Comparison of ENCODE assay signal across 2 cellular contexts in the genomic region with DNA sequence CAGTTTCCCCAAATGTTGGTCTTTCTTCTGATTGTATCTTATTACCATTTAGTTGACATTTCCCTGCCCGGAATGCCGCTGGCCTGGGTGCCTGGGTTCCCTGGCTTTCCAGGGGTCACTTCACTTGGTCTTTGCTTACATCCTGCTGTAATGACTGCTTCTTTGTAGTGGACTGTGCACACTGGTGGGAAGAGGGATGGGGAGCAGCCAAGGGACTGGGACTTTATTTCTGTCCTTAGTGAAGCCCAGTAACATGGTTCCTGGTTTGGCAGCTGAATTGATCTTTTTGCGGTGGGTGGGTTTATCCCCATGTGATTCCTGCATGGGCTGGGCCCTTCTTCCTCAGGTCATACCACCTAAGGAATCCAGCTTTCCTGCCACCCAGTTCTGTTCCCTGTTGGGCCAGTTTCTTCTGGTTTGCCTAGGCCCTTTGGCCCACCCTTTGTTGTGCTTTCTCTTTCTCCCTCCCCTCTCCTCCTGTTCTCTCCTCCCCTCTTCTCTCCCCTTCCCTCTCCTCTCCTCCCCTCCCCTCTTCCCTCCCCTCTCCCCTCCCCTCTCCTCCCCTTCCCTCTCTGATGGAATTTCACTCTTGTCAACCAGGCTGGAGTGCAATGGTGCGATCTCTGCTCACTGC.
A peak's percentile ranks its signal among the peaks of the same experiment; 100 is the strongest.
TF ChIP-seq lines count a peak whose summit lies in the region.

No MANE protein-coding gene starts in this region.

TF ChIP-seq in GM23338, 12 proteins besides CTCF, POLR2A, EP300 and RAD21 (continues in another document):
- TF ChIP-seq, protein P1, sequence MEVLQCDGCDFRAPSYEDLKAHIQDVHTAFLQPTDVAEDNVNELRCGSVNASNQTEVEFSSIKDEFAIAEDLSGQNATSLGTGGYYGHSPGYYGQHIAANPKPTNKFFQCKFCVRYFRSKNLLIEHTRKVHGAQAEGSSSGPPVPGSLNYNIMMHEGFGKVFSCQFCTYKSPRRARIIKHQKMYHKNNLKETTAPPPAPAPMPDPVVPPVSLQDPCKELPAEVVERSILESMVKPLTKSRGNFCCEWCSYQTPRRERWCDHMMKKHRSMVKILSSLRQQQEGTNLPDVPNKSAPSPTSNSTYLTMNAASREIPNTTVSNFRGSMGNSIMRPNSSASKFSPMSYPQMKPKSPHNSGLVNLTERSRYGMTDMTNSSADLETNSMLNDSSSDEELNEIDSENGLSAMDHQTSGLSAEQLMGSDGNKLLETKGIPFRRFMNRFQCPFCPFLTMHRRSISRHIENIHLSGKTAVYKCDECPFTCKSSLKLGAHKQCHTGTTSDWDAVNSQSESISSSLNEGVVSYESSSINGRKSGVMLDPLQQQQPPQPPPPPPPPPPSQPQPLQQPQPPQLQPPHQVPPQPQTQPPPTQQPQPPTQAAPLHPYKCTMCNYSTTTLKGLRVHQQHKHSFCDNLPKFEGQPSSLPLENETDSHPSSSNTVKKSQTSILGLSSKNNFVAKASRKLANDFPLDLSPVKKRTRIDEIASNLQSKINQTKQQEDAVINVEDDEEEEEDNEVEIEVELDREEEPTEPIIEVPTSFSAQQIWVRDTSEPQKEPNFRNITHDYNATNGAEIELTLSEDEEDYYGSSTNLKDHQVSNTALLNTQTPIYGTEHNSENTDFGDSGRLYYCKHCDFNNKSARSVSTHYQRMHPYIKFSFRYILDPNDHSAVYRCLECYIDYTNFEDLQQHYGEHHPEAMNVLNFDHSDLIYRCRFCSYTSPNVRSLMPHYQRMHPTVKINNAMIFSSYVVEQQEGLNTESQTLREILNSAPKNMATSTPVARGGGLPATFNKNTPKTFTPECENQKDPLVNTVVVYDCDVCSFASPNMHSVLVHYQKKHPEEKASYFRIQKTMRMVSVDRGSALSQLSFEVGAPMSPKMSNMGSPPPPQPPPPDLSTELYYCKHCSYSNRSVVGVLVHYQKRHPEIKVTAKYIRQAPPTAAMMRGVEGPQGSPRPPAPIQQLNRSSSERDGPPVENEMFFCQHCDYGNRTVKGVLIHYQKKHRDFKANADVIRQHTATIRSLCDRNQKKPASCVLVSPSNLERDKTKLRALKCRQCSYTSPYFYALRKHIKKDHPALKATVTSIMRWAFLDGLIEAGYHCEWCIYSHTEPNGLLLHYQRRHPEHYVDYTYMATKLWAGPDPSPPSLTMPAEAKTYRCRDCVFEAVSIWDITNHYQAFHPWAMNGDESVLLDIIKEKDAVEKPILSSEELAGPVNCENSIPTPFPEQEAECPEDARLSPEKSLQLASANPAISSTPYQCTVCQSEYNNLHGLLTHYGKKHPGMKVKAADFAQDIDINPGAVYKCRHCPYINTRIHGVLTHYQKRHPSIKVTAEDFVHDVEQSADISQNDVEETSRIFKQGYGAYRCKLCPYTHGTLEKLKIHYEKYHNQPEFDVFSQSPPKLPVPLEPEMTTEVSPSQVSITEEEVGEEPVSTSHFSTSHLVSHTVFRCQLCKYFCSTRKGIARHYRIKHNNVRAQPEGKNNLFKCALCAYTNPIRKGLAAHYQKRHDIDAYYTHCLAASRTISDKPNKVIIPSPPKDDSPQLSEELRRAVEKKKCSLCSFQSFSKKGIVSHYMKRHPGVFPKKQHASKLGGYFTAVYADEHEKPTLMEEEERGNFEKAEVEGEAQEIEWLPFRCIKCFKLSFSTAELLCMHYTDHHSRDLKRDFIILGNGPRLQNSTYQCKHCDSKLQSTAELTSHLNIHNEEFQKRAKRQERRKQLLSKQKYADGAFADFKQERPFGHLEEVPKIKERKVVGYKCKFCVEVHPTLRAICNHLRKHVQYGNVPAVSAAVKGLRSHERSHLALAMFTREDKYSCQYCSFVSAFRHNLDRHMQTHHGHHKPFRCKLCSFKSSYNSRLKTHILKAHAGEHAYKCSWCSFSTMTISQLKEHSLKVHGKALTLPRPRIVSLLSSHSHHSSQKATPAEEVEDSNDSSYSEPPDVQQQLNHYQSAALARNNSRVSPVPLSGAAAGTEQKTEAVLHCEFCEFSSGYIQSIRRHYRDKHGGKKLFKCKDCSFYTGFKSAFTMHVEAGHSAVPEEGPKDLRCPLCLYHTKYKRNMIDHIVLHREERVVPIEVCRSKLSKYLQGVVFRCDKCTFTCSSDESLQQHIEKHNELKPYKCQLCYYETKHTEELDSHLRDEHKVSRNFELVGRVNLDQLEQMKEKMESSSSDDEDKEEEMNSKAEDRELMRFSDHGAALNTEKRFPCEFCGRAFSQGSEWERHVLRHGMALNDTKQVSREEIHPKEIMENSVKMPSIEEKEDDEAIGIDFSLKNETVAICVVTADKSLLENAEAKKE (CRISPR knock-in tag; IDR thresholded peaks at IDR 0.05): no peak
- TF ChIP-seq EZH2phosphoT487 (IDR thresholded peaks at IDR 0.05; ENCODE audit: unreplicated experiment): no peak
- TF ChIP-seq POLR2AphosphoS5 (IDR thresholded peaks at IDR 0.05; ENCODE audit: low read depth): no peak; the same call in 1 of the 2 replicates
- no peak for TF ChIP-seq ZNF331 (CRISPR knock-in tag; IDR thresholded peaks at IDR 0.05; ENCODE audit: low read depth)
- TF ChIP-seq ZNF114 (CRISPR knock-in tag; IDR thresholded peaks at IDR 0.05): no peak
- no peak for TF ChIP-seq CREB1 (CRISPR knock-in tag; IDR thresholded peaks at IDR 0.05; ENCODE audit: low read depth)
- TF ChIP-seq NANOG (IDR thresholded peaks at IDR 0.05; ENCODE audit: borderline replicate concordance): no peak
- TF ChIP-seq, protein P2, sequence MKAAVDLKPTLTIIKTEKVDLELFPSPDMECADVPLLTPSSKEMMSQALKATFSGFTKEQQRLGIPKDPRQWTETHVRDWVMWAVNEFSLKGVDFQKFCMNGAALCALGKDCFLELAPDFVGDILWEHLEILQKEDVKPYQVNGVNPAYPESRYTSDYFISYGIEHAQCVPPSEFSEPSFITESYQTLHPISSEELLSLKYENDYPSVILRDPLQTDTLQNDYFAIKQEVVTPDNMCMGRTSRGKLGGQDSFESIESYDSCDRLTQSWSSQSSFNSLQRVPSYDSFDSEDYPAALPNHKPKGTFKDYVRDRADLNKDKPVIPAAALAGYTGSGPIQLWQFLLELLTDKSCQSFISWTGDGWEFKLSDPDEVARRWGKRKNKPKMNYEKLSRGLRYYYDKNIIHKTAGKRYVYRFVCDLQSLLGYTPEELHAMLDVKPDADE (IDR thresholded peaks at IDR 0.05): no peak
- no peak for TF ChIP-seq STAT1 (IDR thresholded peaks at IDR 0.05; ENCODE audit: unreplicated experiment)
- TF ChIP-seq EZH2 (IDR thresholded peaks at IDR 0.05; ENCODE audit: low read depth, unreplicated experiment): no peak
- TF ChIP-seq JUNB (IDR thresholded peaks at IDR 0.05; ENCODE audit: unreplicated experiment): no peak

TF ChIP-seq in H1, 55 proteins besides CTCF, POLR2A, EP300 and RAD21:
- TF ChIP-seq SIN3A (conservative IDR thresholded peaks at IDR 0.05 in 1 of 2, IDR thresholded peaks at IDR 0.05 in 1 of 2; ENCODE audit: low read depth in 1 of 2, low read length in 2 of 2) (0 out of 4 replicates have a peak, but pooled peaks of 1 of the 2 experiments have one; percentile 35), EGR1 (IDR thresholded peaks at IDR 0.05; ENCODE audit: borderline replicate concordance, low read depth, low read length) (peak; percentile 70; the same call in 1 of the 2 replicates)
- TF ChIP-seq, protein P3, sequence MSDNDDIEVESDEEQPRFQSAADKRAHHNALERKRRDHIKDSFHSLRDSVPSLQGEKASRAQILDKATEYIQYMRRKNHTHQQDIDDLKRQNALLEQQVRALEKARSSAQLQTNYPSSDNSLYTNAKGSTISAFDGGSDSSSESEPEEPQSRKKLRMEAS (IDR thresholded peaks at IDR 0.05): no peak
